In the genomic region with DNA sequence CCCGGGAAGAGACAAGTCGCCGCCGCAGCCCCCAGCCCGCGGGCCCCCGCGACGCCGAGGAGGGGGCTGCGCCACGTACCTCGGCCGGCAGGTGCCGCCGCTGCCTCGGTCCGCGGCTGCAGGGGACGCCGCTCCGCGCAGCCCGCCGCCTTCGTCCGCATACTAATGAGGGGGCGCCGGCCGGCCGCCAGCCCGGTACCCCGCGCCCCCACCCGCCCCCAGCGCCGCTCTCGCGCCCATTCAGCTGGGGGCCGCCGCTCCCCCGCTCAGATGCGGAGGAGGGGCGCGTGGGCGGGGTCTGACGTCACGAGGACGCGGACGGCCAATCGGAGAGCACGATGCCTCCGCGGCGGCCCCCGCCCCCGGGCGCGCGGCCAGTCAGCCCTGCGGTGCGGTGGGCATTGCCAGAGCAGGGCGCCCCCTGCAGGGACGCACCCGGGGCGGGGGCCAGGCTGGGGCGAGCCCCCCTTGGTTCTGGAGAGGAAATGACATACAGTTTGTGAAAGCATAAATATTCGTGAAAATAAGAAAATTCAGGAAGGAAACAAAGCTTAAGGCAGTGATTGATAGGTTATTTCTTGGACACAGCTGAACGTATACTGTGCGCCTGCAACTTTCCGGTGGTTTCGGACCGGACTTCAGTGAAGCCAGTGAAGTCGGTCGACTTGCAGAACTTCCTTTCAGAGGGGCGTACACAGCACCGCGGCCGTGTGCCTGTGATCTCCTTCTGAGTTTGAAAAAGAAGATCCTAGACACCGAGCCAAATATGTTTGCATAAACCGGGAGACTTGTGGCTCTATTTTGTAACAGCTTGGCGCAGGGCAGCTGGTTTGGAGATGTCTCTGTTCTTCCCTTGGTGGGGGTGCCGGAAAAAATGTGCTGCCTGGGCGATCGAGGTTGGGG, we compare ENCODE assay signal across 8 cellular contexts. TPM values are rescaled to one million over a fixed set of nuclear protein-coding genes. Genes with fewer than 3 reads are reported as not detected.
A peak's percentile ranks its signal among the peaks of the same experiment; 100 is the strongest.
DNase-seq lines count a peak whose midpoint lies in the region; ATAC-seq and TF ChIP-seq lines count a peak whose summit lies in the region.

A gene (minus strand): TSS at position 246 of the 903 bp plus-strand sequence. CDS start 85 bp downstream, at position 161.

- peak; percentile 83 for DNase-seq in AG10803 (ENCODE audit: low read depth)
- peak; percentile 92 for DNase-seq in NCI-H510A treated with DMSO at 0.1 percent for 48 hours (lab: John Stamatoyannopoulos, UW)
- DNase-seq in activated CD4-positive, alpha-beta T cell treated with anti-CD3 and anti-CD28 coated beads for 4 hours: peak; percentile 95 to 97
- peak; percentile 84 to 94 for DNase-seq in left colon
- peak; percentile 91 to 95 for DNase-seq in stimulated activated CD4-positive, alpha-beta T cell treated with anti-CD3 and anti-CD28 coated beads, Interleukin-2, amount 100 ng/mL, for 24 hours

- peak; percentile 57 for TF ChIP-seq CTCF in AG10803 (conservative IDR thresholded peaks at IDR 0.05; ENCODE audit: low read length)

- intact Hi-C loops in left colon (cut with DNase I, micrococcal nuclease): loop anchor here in 1 of 2 donors (5.0 kb wide), 2 partner anchors 62 to 148 kb away; no protein-coding TSS in a partner anchor

- H3K4me3 ChIP-seq in AG10803 (ENCODE audit: low read length): peak within 1 kb of the TSS; percentile 81

- peak within 1 kb of the TSS; percentile 99 for H3K27ac ChIP-seq in cingulate gyrus (ENCODE audit: low read depth, low read length)

- in situ Hi-C loops in GM18951 (cut with MboI; ENCODE audit: low sequenced_read_pairs, unreplicated experiment): no loop called here

- ATAC-seq in HG03196 (IDR thresholded peaks at IDR 0.05; ENCODE audit: unreplicated experiment) (peak; percentile 87), left colon (peak; percentile 89)

- TF ChIP-seq POLR2A in GM18951 (IDR thresholded peaks at IDR 0.05; ENCODE audit: extremely low read depth, insufficient read depth, insufficient read length): peak; percentile 54

RNA-seq across cellular contexts. Expression of the gene that starts here (rescaled TPM):
- total RNA-seq in left colon: 1 to 10 TPM; 2.9 to 8.7 TPM

Comparison
In these comparisons a context has a peak if more than half of its experiments do, and no peak if none do; other contexts are left out.
1. Peak in every context shown above with its lines: DNase-seq, ATAC-seq, H3K4me3 ChIP-seq and H3K27ac ChIP-seq.